ENCODE assay signal across 8 cellular contexts in the genomic region with DNA sequence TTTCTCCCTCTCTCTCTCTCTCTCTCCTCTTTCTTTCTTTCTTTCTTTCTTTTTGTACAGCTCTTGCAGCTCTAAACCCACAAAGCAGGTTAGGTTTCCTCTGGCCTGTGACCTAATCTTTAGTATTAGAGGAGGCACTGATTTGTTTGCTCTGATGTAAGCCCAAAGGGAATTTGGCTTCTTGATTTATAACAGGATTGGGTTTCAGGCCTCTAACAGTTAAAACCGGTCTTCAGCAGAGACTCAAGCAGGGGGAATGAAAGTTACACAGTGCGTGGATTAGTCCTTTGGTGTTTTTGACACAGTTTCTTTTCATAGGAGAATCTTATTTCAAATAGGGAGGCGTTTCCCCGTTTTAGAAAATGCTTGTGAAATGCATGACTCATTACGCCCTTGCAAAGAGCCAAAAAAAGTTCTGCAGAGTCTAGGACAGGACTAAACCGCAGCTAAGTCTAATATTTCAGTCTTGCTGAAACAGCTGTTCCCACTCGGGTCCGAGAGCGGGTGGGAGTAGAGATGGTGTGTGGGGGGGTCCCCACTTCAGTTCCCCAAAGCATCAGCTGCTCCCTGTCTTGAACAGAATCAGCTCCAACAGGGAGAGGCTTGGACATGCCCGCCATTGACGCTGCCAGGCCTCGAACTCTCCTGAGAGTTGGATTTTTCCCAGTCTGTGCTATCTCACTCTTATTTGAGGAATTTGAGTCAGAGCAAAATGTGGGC.
DNase-seq lines count a peak whose midpoint lies in the region; ATAC-seq and TF ChIP-seq lines count a peak whose summit lies in the region.

No MANE protein-coding gene starts in this region.

- H3K4me3 ChIP-seq in fibroblast of pulmonary artery (replicated peaks; ENCODE audit: low read depth, low read length): no peak overlapping the region
- no peak overlapping the region for H3K4me3 ChIP-seq in prostate gland

- no peak for DNase-seq in stimulated activated naive CD8-positive, alpha-beta T cell treated with anti-CD3 and anti-CD28 coated beads, Interleukin-15, Interleukin-2, amounts not matched to agents 100 U/mL and 50 U/mL, for 24 hours
- DNase-seq in stimulated activated naive CD8-positive, alpha-beta T cell treated with anti-CD3 and anti-CD28 coated beads, Interleukin-15, amount 100 ng/mL, for 72 hours: no peak
- DNase-seq in T-helper 17 cell (no peak), fibroblast of pulmonary artery (ENCODE audit: low read depth) (peak; percentile 96), prostate gland (ENCODE audit: low spot score) (peak; percentile 63)

- peak; percentile 35 for ATAC-seq in stimulated activated naive CD8-positive, alpha-beta T cell treated with anti-CD3 and anti-CD28 coated beads, Interleukin-15, Interleukin-2, amounts not matched to agents 100 U/mL and 50 U/mL, for 24 hours
- no peak for ATAC-seq in stimulated activated naive CD8-positive, alpha-beta T cell treated with anti-CD3 and anti-CD28 coated beads, Interleukin-15, amount 100 ng/mL, for 72 hours
- peak; percentile 18 for ATAC-seq in T-helper 17 cell
- no peak for ATAC-seq in HG03520 (IDR thresholded peaks at IDR 0.05; ENCODE audit: unreplicated experiment)
- no peak for ATAC-seq in GM18873 (IDR thresholded peaks at IDR 0.05; ENCODE audit: low FRiP score, unreplicated experiment)
- ATAC-seq in GM18519 (IDR thresholded peaks at IDR 0.05; ENCODE audit: low FRiP score, unreplicated experiment): no peak

- peak overlapping the region in 1 of 2 donors; percentile 9 for H3K4me3 Mint-ChIP-seq in stimulated activated naive CD8-positive, alpha-beta T cell treated with anti-CD3 and anti-CD28 coated beads, Interleukin-15, amount 100 ng/mL, for 72 hours
- H3K4me3 Mint-ChIP-seq in T-helper 17 cell: peak overlapping the region; percentile 86

- H3K9me3 ChIP-seq in T-helper 17 cell (ENCODE audit: control insufficient read depth, low read length, poor library complexity, severe bottlenecking): no peaks in the 10 kb centered on the region
- H3K9me3 ChIP-seq in prostate gland: no peaks in the 10 kb centered on the region

- H3K27me3 ChIP-seq in prostate gland (replicated peaks; ENCODE audit: insufficient read depth): no peaks in the 10 kb centered on the region

- peaks cover 41% of the 10 kb centered on the region for H3K4me1 Mint-ChIP-seq in stimulated activated naive CD8-positive, alpha-beta T cell treated with anti-CD3 and anti-CD28 coated beads, Interleukin-15, amount 100 ng/mL, for 72 hours
- H3K4me1 Mint-ChIP-seq in T-helper 17 cell: peaks cover 45% of the 10 kb centered on the region

- no peaks in the 10 kb centered on the region for H3K9me3 Mint-ChIP-seq in stimulated activated naive CD8-positive, alpha-beta T cell treated with anti-CD3 and anti-CD28 coated beads, Interleukin-15, amount 100 ng/mL, for 72 hours

- no peaks in the 10 kb centered on the region for H3K36me3 Mint-ChIP-seq in T-helper 17 cell (ENCODE audit: low read depth)

- peaks cover 22% of the 10 kb centered on the region for H3K4me1 ChIP-seq in prostate gland (replicated peaks)

- H3K27ac Mint-ChIP-seq in stimulated activated naive CD8-positive, alpha-beta T cell treated with anti-CD3 and anti-CD28 coated beads, Interleukin-15, amount 100 ng/mL, for 72 hours: no peak overlapping the region
- H3K27ac Mint-ChIP-seq in T-helper 17 cell: peak overlapping the region; percentile 89

- TF ChIP-seq CTCF in fibroblast of pulmonary artery (IDR thresholded peaks at IDR 0.05; ENCODE audit: low read length, missing control alignments) (no peak), prostate gland (IDR thresholded peaks at IDR 0.05) (no peak)

- WGBS in prostate gland: 7% methylated on average over 12 of the region's 12 CpGs

- no peak for TF ChIP-seq POLR2A in prostate gland (IDR thresholded peaks at IDR 0.05)

- H3K36me3 ChIP-seq in prostate gland: no peaks in the 10 kb centered on the region

- intact Hi-C loops in prostate gland (cut with DNase I): loop anchor here (5.0 kb wide), 2 partner anchors 313 to 1193 kb away; no protein-coding TSS in a partner anchor

- peaks cover 10% of the 10 kb centered on the region for H3K27me3 Mint-ChIP-seq in stimulated activated naive CD8-positive, alpha-beta T cell treated with anti-CD3 and anti-CD28 coated beads, Interleukin-15, amount 100 ng/mL, for 72 hours
- H3K27me3 Mint-ChIP-seq in T-helper 17 cell: no peaks in the 10 kb centered on the region

- H3K27ac ChIP-seq in prostate gland: peak overlapping the region; percentile 75 to 80

Comparison
In these comparisons a context has a peak if more than half of its experiments do, and no peak if none do; other contexts are left out.
1. ATAC-seq: peak in stimulated activated naive CD8-positive, alpha-beta T cell treated with anti-CD3 and anti-CD28 coated beads, Interleukin-15, Interleukin-2, amounts not matched to agents 100 U/mL and 50 U/mL, for 24 hours (single experiment) and T-helper 17 cell (single experiment); none in stimulated activated naive CD8-positive, alpha-beta T cell treated with anti-CD3 and anti-CD28 coated beads, Interleukin-15, amount 100 ng/mL, for 72 hours (single experiment), HG03520 (single experiment), GM18873 (single experiment) and GM18519 (single experiment).
2. DNase-seq: peak in fibroblast of pulmonary artery (single experiment) and prostate gland (single experiment); none in stimulated activated naive CD8-positive, alpha-beta T cell treated with anti-CD3 and anti-CD28 coated beads, Interleukin-15, Interleukin-2, amounts not matched to agents 100 U/mL and 50 U/mL, for 24 hours (single experiment), stimulated activated naive CD8-positive, alpha-beta T cell treated with anti-CD3 and anti-CD28 coated beads, Interleukin-15, amount 100 ng/mL, for 72 hours (0 of 2) and T-helper 17 cell (0 of 3).